In the genomic region with DNA sequence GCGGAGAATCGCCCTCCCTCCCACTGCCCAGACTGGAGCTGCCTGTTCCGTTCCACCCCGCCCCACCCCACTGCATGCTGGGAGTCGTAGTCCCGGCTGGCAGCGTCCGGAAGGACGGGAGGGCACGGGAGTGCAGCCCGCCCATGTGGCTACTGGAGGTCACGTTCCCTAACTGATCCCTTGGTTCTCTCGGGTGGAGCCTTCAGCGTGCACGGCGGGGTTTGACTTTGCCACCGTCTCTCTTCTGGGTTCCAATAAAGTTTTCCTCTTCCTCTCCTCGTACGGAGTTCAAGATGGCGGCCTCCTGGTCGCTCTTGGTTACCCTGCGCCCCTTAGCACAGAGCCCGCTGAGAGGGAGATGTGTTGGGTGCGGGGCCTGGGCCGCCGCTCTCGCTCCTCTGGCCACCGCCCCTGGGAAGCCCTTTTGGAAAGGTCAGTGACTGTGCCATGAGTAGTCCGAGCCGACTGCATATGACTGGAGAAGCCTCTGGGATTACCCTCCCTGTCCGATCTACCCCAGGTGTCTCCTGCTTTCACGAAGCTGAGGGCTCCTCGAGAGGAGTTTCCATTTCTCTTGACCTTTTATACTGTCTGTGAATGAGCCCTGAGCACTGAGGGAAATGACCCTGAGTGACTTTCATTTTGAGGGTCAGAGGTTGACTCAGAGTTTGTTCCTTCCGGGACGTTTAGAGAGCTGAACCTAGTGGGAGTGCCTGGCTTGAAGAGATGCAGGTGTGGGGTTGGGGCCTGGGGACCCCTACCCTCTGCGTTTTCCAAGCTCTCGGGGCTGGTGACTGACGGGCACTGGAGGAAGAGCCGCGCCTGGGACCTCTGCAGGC, we compare ENCODE assay signal across 8 cellular contexts. TPM values are rescaled to one million over a fixed set of nuclear protein-coding genes. Genes with fewer than 3 reads are reported as not detected.
DNase-seq lines count a peak whose midpoint lies in the region; ATAC-seq and TF ChIP-seq lines count a peak whose summit lies in the region.

A gene (plus strand): TSS at position 268 of the 839 bp plus-strand sequence. CDS start 26 bp downstream, at position 294.

- DNase-seq in NCI-H1048 (lab: John Stamatoyannopoulos, UW): peak; percentile 74
- DNase-seq in adipocyte (ENCODE audit: low read depth): peak; percentile 94
- DNase-seq in cardiac septum (ENCODE audit: low spot score): peak; percentile 98
- peak; percentile 83 to 84 for DNase-seq in trophoblast cell
- DNase-seq in transverse colon: peak; percentile 94

- H3K79me2 ChIP-seq in SU-DHL-6 (ENCODE audit: insufficient read depth, low read length) (peaks cover 3% of the 10 kb centered on the region; the same call in 1 of the 2 replicates), trophoblast cell (ENCODE audit: control insufficient read depth, insufficient read depth, low read length, poor library complexity) (peaks cover 3% of the 10 kb centered on the region)

- peak within 1 kb of the TSS; percentile 94 for H4K12ac ChIP-seq in trophoblast cell (ENCODE audit: low read depth, low read length)

- H3K4me1 ChIP-seq in adipocyte (ENCODE audit: control insufficient read depth, insufficient read depth, low read length) (peaks cover 12% of the 10 kb centered on the region), trophoblast cell (ENCODE audit: control insufficient read depth in 1 of 2, insufficient read depth in 2 of 2, low read length in 2 of 2) (peaks cover 0 to 2% of the 10 kb centered on the region in 2 experiments), transverse colon (peaks cover 6 to 27% (median 8%) of the 10 kb centered on the region in 4 donors)

- H3K9me2 ChIP-seq in SU-DHL-6 (replicated peaks; ENCODE audit: insufficient read depth, low read length): no peaks in the 10 kb centered on the region

- no peak for TF ChIP-seq EP300 in transverse colon (IDR thresholded peaks at IDR 0.05; ENCODE audit: low read depth)

- TF ChIP-seq POLR2A in GM10847 (IDR thresholded peaks at IDR 0.05; ENCODE audit: extremely low read depth, insufficient read length): peak; percentile 44
- TF ChIP-seq POLR2A in transverse colon (IDR thresholded peaks at IDR 0.05): peak; percentile 80

- H3K18ac ChIP-seq in trophoblast cell (ENCODE audit: low read length): peak within 1 kb of the TSS; percentile 56

- H3K79me1 ChIP-seq in trophoblast cell (ENCODE audit: low read length): peaks cover 10% of the 10 kb centered on the region

- WGBS in trophoblast cell (ENCODE audit: extremely low coverage, insufficient coverage, insufficient read length): no CpG with 5 or more reads among the region's 40 CpGs
- 3% methylated on average over 40 of the region's 40 CpGs; no CpG with 5 or more reads in 1 of the 2 donors for WGBS in transverse colon (ENCODE audit: low coverage in 1 of 2), 2 donors

- H4K20me1 ChIP-seq in SU-DHL-6 (ENCODE audit: low read depth, low read length): no peaks in the 10 kb centered on the region

- H3K9ac ChIP-seq in SU-DHL-6 (ENCODE audit: low read length) (peak within 1 kb of the TSS; percentile 89), adipocyte (ENCODE audit: low read length) (peak within 1 kb of the TSS; percentile 92), trophoblast cell (ENCODE audit: low read length) (peak within 1 kb of the TSS; percentile 79)

- intact Hi-C loops in cardiac septum (cut with DNase I): loop anchor here (2.0 kb wide), 1 partner anchor 34 kb away; a partner anchor contains a TSS
- intact Hi-C loops in transverse colon (cut with DNase I; ENCODE audit: low total_unique reads): loop anchor here (5.0 kb wide), 1 partner anchor 33 kb away; a partner anchor contains a TSS

- H2AK5ac ChIP-seq in trophoblast cell (ENCODE audit: low read length): no peak within 1 kb of the TSS

- TF ChIP-seq CTCF in SU-DHL-6 (IDR thresholded peaks at IDR 0.05; ENCODE audit: insufficient read depth, low read length, poor library complexity, severe bottlenecking): no peak
- no peak for TF ChIP-seq CTCF in transverse colon (IDR thresholded peaks at IDR 0.05)

- H2AFZ ChIP-seq in SU-DHL-6 (ENCODE audit: low read depth, low read length, severe bottlenecking) (peak within 1 kb of the TSS; percentile 98), trophoblast cell (ENCODE audit: insufficient read depth, low read length, poor library complexity) (peak within 1 kb of the TSS; percentile 82)

- H3K36me3 ChIP-seq in SU-DHL-6 (ENCODE audit: low read length): no peaks in the 10 kb centered on the region
- no peaks in the 10 kb centered on the region for H3K36me3 ChIP-seq in adipocyte (ENCODE audit: control insufficient read depth, insufficient read depth, low read length, severe bottlenecking)
- no peaks in the 10 kb centered on the region for H3K36me3 ChIP-seq in trophoblast cell (ENCODE audit: control insufficient read depth in 1 of 2, insufficient read depth in 2 of 2, low read length in 2 of 2)
- no peaks in the 10 kb centered on the region for H3K36me3 ChIP-seq in transverse colon

- H3K4me2 ChIP-seq in SU-DHL-6 (ENCODE audit: low read depth, low read length, poor library complexity, severe bottlenecking) (peak within 1 kb of the TSS; percentile 72), trophoblast cell (ENCODE audit: low read length) (peak within 1 kb of the TSS; percentile 70)

- peak within 1 kb of the TSS; percentile 55 for H3K4ac ChIP-seq in trophoblast cell (ENCODE audit: low read depth, low read length)

- in situ Hi-C loops in transverse colon (cut with MboI; ENCODE audit: low pct_ligation_motif_present in 1 of 4, low pct_unique_long_range_greater_than_20kb in 1 of 4, low sequenced_read_pairs in 3 of 4): no loop called here

- peak within 1 kb of the TSS; percentile 93 for H4K8ac ChIP-seq in trophoblast cell (ENCODE audit: low read depth, low read length)

- H3K27me3 ChIP-seq in SU-DHL-6 (ENCODE audit: low read length) (no peaks in the 10 kb centered on the region), adipocyte (replicated peaks; ENCODE audit: control insufficient read depth, insufficient read depth, low read length) (no peaks in the 10 kb centered on the region), trophoblast cell (ENCODE audit: insufficient read depth, low read length) (no peaks in the 10 kb centered on the region), transverse colon (no peaks in the 10 kb centered on the region)

- H3F3A ChIP-seq in SU-DHL-6 (ENCODE audit: insufficient read depth): peaks cover 14% of the 10 kb centered on the region; the same call in 1 of the 2 replicates

- H2BK5ac ChIP-seq in trophoblast cell (ENCODE audit: low read depth, low read length, poor library complexity): peak within 1 kb of the TSS; percentile 66

- H3K14ac ChIP-seq in trophoblast cell (ENCODE audit: low read length): peak within 1 kb of the TSS; percentile 78

- peak within 1 kb of the TSS; percentile 70 for H3K27ac ChIP-seq in SU-DHL-6 (ENCODE audit: low read depth, low read length)
- peak within 1 kb of the TSS; percentile 88 for H3K27ac ChIP-seq in trophoblast cell (ENCODE audit: low read depth, low read length)
- H3K27ac ChIP-seq in transverse colon: peak within 1 kb of the TSS; percentile 90 to 99 (median 92)

- H3K4me3 ChIP-seq in SU-DHL-6 (ENCODE audit: insufficient read depth, low read length, poor library complexity, severe bottlenecking) (peak within 1 kb of the TSS; percentile 82), adipocyte (ENCODE audit: low read length) (peak within 1 kb of the TSS; percentile 88), trophoblast cell (ENCODE audit: low read depth, low read length) (peak within 1 kb of the TSS; percentile 84), transverse colon (peak within 1 kb of the TSS; percentile 60 to 97 (median 70))

- peak within 1 kb of the TSS; percentile 79 for H2BK120ac ChIP-seq in trophoblast cell (ENCODE audit: insufficient read depth, low read length, poor library complexity)

- no peaks in the 10 kb centered on the region for H3K9me3 ChIP-seq in SU-DHL-6 (ENCODE audit: insufficient read depth, low read length)
- no peaks in the 10 kb centered on the region for H3K9me3 ChIP-seq in adipocyte (ENCODE audit: control insufficient read depth, low read length)
- no peaks in the 10 kb centered on the region for H3K9me3 ChIP-seq in trophoblast cell (ENCODE audit: insufficient read depth, low read depth, low read length)
- H3K9me3 ChIP-seq in transverse colon: no peaks in the 10 kb centered on the region

- peak; percentile 90 for ATAC-seq in HG02588 (IDR thresholded peaks at IDR 0.05; ENCODE audit: unreplicated experiment)

- no peak within 1 kb of the TSS for H3K23ac ChIP-seq in trophoblast cell (ENCODE audit: low read length)

- H2BK12ac ChIP-seq in trophoblast cell (ENCODE audit: low read length): no peak within 1 kb of the TSS

- H4K91ac ChIP-seq in trophoblast cell (ENCODE audit: low read depth, low read length): peak within 1 kb of the TSS; percentile 94

RNA-seq across cellular contexts. Expression of the gene that starts here (rescaled TPM):
- 11.9 TPM for total RNA-seq in cardiac septum
- 3.7 and 3.9 TPM in 2 replicates for polyA plus RNA-seq in trophoblast cell (2013)
- 10 to 100 TPM in 1 of 4 donors, 1 to 10 TPM in 3; 2.2 to 22.5 (median 5.5) TPM for total RNA-seq in transverse colon

Comparison
In these comparisons a context has a peak if more than half of its experiments do, and no peak if none do; other contexts are left out.
1. Peak in every context shown above with its lines: DNase-seq, ATAC-seq, H3K4me3 ChIP-seq and H3K27ac ChIP-seq.